ENCODE assay signal across 2 cellular contexts in genomic region chr1:226320930-226321329, GRCh38.
TF ChIP-seq lines count a peak whose summit lies in the region.

No MANE protein-coding gene starts in this region.

TF ChIP-seq in HepG2, 621 proteins besides CTCF, POLR2A, EP300 and RAD21:
- peak; percentile 27; the same call in 1 of the 2 replicates for TF ChIP-seq MAFF (IDR thresholded peaks at IDR 0.05; ENCODE audit: low read depth, low read length)
- peak in 1 of 2 experiments; percentile 33; a peak in 2 of 4 replicates for TF ChIP-seq MAFK (conservative IDR thresholded peaks at IDR 0.05 in 1 of 2, IDR thresholded peaks at IDR 0.05 in 1 of 2; ENCODE audit: low read length in 2 of 2)
- peak; percentile 30; the same call in 1 of the 2 replicates for TF ChIP-seq NFYC (CRISPR knock-in tag; IDR thresholded peaks at IDR 0.05)
- peak; percentile 48 for TF ChIP-seq NFYB (CRISPR knock-in tag; IDR thresholded peaks at IDR 0.05)
- TF ChIP-seq ZNF614 (CRISPR knock-in tag; IDR thresholded peaks at IDR 0.05; ENCODE audit: borderline replicate concordance), result no peak

TF ChIP-seq in WTC11, 78 proteins besides CTCF, POLR2A, EP300 and RAD21:
- TF ChIP-seq NFYB (CRISPR knock-in tag; conservative IDR thresholded peaks at IDR 0.05; ENCODE audit: low read depth) (peak; percentile 43; the same call in 1 of the 2 replicates), NR3C1 (CRISPR knock-in tag; conservative IDR thresholded peaks at IDR 0.05; ENCODE audit: low read depth) (no peak), ZNF532 (CRISPR knock-in tag; IDR thresholded peaks at IDR 0.05; ENCODE audit: borderline replicate concordance) (no peak), ZNF281 (CRISPR knock-in tag; IDR thresholded peaks at IDR 0.05) (no peak), ERG (CRISPR knock-in tag; IDR thresholded peaks at IDR 0.05) (no peak), MLX (CRISPR knock-in tag; IDR thresholded peaks at IDR 0.05) (no peak), TEAD1 (CRISPR knock-in tag; IDR thresholded peaks at IDR 0.05) (no peak), RELA (CRISPR knock-in tag; IDR thresholded peaks at IDR 0.05; ENCODE audit: borderline replicate concordance) (no peak)
